17 cellular contexts compared by ENCODE assay signal in the genomic region with DNA sequence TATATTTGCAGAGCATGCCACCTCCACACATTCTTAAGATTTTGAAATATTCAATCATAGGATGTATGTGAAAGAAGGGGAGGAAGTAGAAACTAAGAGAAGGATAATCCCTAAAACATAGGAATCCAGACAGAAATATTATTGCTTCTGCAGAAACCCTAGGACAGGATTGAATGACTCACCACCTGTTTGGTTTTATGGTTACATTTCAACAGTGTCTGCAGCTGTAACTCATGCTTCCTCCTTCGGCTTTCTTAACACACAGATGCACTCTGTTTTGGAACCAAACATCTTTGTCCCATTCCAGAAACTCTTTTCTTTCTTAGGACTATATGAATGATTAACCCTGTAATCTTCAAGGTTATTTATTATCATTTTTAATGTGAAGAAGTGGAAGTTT. TPM values are rescaled to one million over a fixed set of nuclear protein-coding genes. Genes with fewer than 3 reads are reported as not detected.
DNase-seq lines count a peak whose midpoint lies in the region; ATAC-seq, FAIRE-seq and TF ChIP-seq lines count a peak whose summit lies in the region.
"Had no signal": no experiment of that assay in that cellular context is flagged by ENCODE, and none has a peak within 500 bp of the region (broad histone marks: within the 10 kb centered on the region; RNA-seq: fewer than 3 reads in every experiment).

No MANE protein-coding gene starts in this region.

- BruUV-seq in IMR-90 (replicated peaks; lab: Mats Ljungman, UMichigan): no TSS peak

- H3K4ac ChIP-seq in IMR-90 (ENCODE audit: low read depth, low read length): no peak overlapping the region
- H3K4ac ChIP-seq in mesenchymal stem cell (ENCODE audit: low read depth in 1 of 2, low read length in 2 of 2): no peak overlapping the region

- H3K14ac ChIP-seq in IMR-90 (replicated peaks; ENCODE audit: low read depth, low read length): no peak overlapping the region
- H3K14ac ChIP-seq in mesenchymal stem cell (ENCODE audit: low read length in 2 of 2): no peak overlapping the region

- H3K36me3 ChIP-seq in IMR-90 (ENCODE audit: control insufficient read depth, insufficient read depth, low read length) (no peaks in the 10 kb centered on the region), bronchial epithelial cell (ENCODE audit: control insufficient read depth, insufficient read depth, low read length) (no peaks in the 10 kb centered on the region), mesenchymal stem cell (ENCODE audit: control insufficient read depth in 1 of 2, insufficient read depth in 2 of 2, low read depth in 1 of 2, low read length in 2 of 2) (no peaks in the 10 kb centered on the region)
- H3K36me3 ChIP-seq: left ventricle myocardium inferior, MG63, uterus had no signal

- TF ChIP-seq RAD21 in IMR-90 (IDR thresholded peaks at IDR 0.05; ENCODE audit: low read length): no peak

- H2BK15ac ChIP-seq in IMR-90 (ENCODE audit: low read depth, low read length) (no peak overlapping the region), mesenchymal stem cell (ENCODE audit: low read depth, poor library complexity, severe bottlenecking) (no peak overlapping the region)

- peaks cover 3% of the 10 kb centered on the region; the same call in 1 of the 2 replicates for H3K9me1 ChIP-seq in IMR-90 (ENCODE audit: insufficient read depth, low read length)

- no peak overlapping the region for H4K8ac ChIP-seq in IMR-90 (ENCODE audit: low read depth in 2 of 2, low read length in 2 of 2)
- no peak overlapping the region for H4K8ac ChIP-seq in mesenchymal stem cell (ENCODE audit: low read length)

- H2BK5ac ChIP-seq in IMR-90 (ENCODE audit: low read depth, low read length, poor library complexity, severe bottlenecking): no peak overlapping the region
- H2BK5ac ChIP-seq in mesenchymal stem cell (ENCODE audit: low read depth, low read length, poor library complexity, severe bottlenecking): no peak overlapping the region

- H4K5ac ChIP-seq in IMR-90 (ENCODE audit: low read depth, low read length): no peak overlapping the region

- H3K4me2 ChIP-seq in IMR-90 (ENCODE audit: low read depth, low read length): no peak overlapping the region
- no peak overlapping the region for H3K4me2 ChIP-seq in mesenchymal stem cell (ENCODE audit: low read length, poor library complexity, severe bottlenecking)

- no peaks in the 10 kb centered on the region for H4K20me1 ChIP-seq in IMR-90 (ENCODE audit: insufficient read depth, low read length)

- H3K4me1 ChIP-seq in IMR-90 (ENCODE audit: control insufficient read depth, insufficient read depth, low read length): no peaks in the 10 kb centered on the region
- no peaks in the 10 kb centered on the region for H3K4me1 ChIP-seq in mesenchymal stem cell (ENCODE audit: control insufficient read depth, insufficient read depth, low read depth, low read length)
- H3K4me1 ChIP-seq: left ventricle myocardium inferior, uterus had no signal

- no peak overlapping the region for H3K56ac ChIP-seq in IMR-90 (ENCODE audit: extremely low read depth, insufficient read depth, low read length)

- no peak overlapping the region for H2AK9ac ChIP-seq in IMR-90 (replicated peaks; ENCODE audit: low read depth, low read length, poor library complexity)

- H2BK20ac ChIP-seq in IMR-90 (ENCODE audit: low read depth, low read length): no peak overlapping the region

- H3K4me3 ChIP-seq in IMR-90 (ENCODE audit: insufficient read depth, low read depth, low read length): no peak overlapping the region
- H3K4me3 ChIP-seq in bronchial epithelial cell (ENCODE audit: low read depth, low read length): no peak overlapping the region
- no peak overlapping the region for H3K4me3 ChIP-seq in mesenchymal stem cell (ENCODE audit: insufficient read depth in 1 of 2, low read depth in 1 of 2, low read length in 2 of 2)
- H3K4me3 ChIP-seq: left ventricle myocardium inferior, MG63, uterus had no signal

- ATAC-seq in IMR-90 (ENCODE audit: low read depth) (0 out of 2 replicates have a peak, but pooled peaks have one; percentile 27), GM18505 (IDR thresholded peaks at IDR 0.05; ENCODE audit: unreplicated experiment) (no peak)
- ATAC-seq: activated CD8-positive, alpha-beta T cell treated with anti-CD3 and anti-CD28 coated beads, Interleukin-2, amount 10 ng/mL, durations not matched to agents 7 days and 5 days; naive thymus-derived CD4-positive, alpha-beta T cell had no signal

- no CpG with 5 or more reads among the region's 1 CpG for WGBS in IMR-90 (ENCODE audit: extremely low coverage in 2 of 2, insufficient read length in 1 of 2), 2 experiments
- WGBS in mesenchymal stem cell: 40% methylated on average over 1 of the region's 1 CpG

- H2AFZ ChIP-seq in IMR-90 (replicated peaks; ENCODE audit: low read length, poor library complexity) (no peak overlapping the region), mesenchymal stem cell (ENCODE audit: low read depth, low read length) (no peak overlapping the region)

- H3K9me3 ChIP-seq in IMR-90 (ENCODE audit: control insufficient read depth, insufficient read depth, low read length) (no peaks in the 10 kb centered on the region), mesenchymal stem cell (ENCODE audit: control insufficient read depth, low read length) (no peaks in the 10 kb centered on the region)
- H3K9me3 ChIP-seq: left ventricle myocardium inferior, MG63, uterus had no signal

- no peaks in the 10 kb centered on the region for H3K79me1 ChIP-seq in IMR-90 (ENCODE audit: low read depth in 1 of 2, low read length in 2 of 2)
- no peaks in the 10 kb centered on the region for H3K79me1 ChIP-seq in mesenchymal stem cell (replicated peaks; ENCODE audit: low read length, poor library complexity, severe bottlenecking)

- in situ Hi-C loops in IMR-90 (cut with MboI; ENCODE audit: low sequenced_read_pairs): no loop called here

- dilution Hi-C loops in IMR-90 (cut with HindIII; ENCODE audit: low sequenced_read_pairs, unreplicated experiment): no loop called here

- no peak overlapping the region for H2BK12ac ChIP-seq in mesenchymal stem cell (ENCODE audit: low read length in 2 of 2)

- intact Hi-C loops in IMR-90 (cut with micrococcal nuclease): no loop called here

- H4K91ac ChIP-seq in IMR-90 (ENCODE audit: insufficient read depth, low read depth, low read length): no peak overlapping the region
- H4K91ac ChIP-seq in mesenchymal stem cell (ENCODE audit: low read length): no peak overlapping the region

- DNase-seq in Daoy (ENCODE audit: low read depth): peak; percentile 30
- peak; percentile 35 for DNase-seq in IMR-90
- DNase-seq in bronchial epithelial cell (ENCODE audit: low read depth): peak; percentile 2
- DNase-seq in non-pigmented ciliary epithelial cell (ENCODE audit: low read depth): peak; percentile 31
- no peak for DNase-seq in mesenchymal stem cell
- DNase-seq in iPS-NIHi11 (ENCODE audit: low spot score): no peak
- DNase-seq in HuH-7.5 (ENCODE audit: low spot score): no peak
- DNase-seq: activated CD8-positive, alpha-beta T cell treated with anti-CD3 and anti-CD28 coated beads, Interleukin-2, amount 10 ng/mL, durations not matched to agents 7 days and 5 days; activated effector memory CD4-positive, alpha-beta T cell treated with Interleukin-2 at 50 U/mL for 16 hours; CD4-positive, CD25-positive, alpha-beta regulatory T cell; effector CD8-positive, alpha-beta T cell; left ventricle myocardium inferior; MG63; naive thymus-derived CD4-positive, alpha-beta T cell; stimulated activated CD4-positive, alpha-beta T cell treated with anti-CD3 and anti-CD28 coated beads, Interleukin-2, amount 100 ng/mL, for 48 hours; uterus had no signal

- CTCF ChIA-PET in IMR-90 (lab: Yijun Ruan, JAX): no interaction called here

- no peak for FAIRE-seq in bronchial epithelial cell (lab: Jason Lieb, UNC)

- H3K27ac ChIP-seq in IMR-90 (ENCODE audit: insufficient read depth, low read length) (no peak overlapping the region), mesenchymal stem cell (ENCODE audit: low read length, poor library complexity, severe bottlenecking) (no peak overlapping the region)
- H3K27ac ChIP-seq: left ventricle myocardium inferior, uterus had no signal

- no peak overlapping the region for H2BK120ac ChIP-seq in IMR-90 (ENCODE audit: low read depth, low read length)
- no peak overlapping the region for H2BK120ac ChIP-seq in mesenchymal stem cell (ENCODE audit: low read depth, low read length)

- no peak overlapping the region for H3K23ac ChIP-seq in IMR-90 (ENCODE audit: low read depth, low read length)
- no peak overlapping the region for H3K23ac ChIP-seq in mesenchymal stem cell (ENCODE audit: low read length in 2 of 2)

- POLR2A ChIA-PET in IMR-90 (lab: Charles Lee; ENCODE audit: unreplicated experiment): no interaction called here

- H3K27me3 ChIP-seq in IMR-90 (ENCODE audit: control insufficient read depth, insufficient read depth, low read length) (no peaks in the 10 kb centered on the region), bronchial epithelial cell (ENCODE audit: control insufficient read depth, insufficient read depth, low read length) (no peaks in the 10 kb centered on the region), mesenchymal stem cell (ENCODE audit: control insufficient read depth in 1 of 2, insufficient read depth in 1 of 2, low read length in 2 of 2) (no peaks in the 10 kb centered on the region)
- H3K27me3 ChIP-seq: uterus had no signal

- TF ChIP-seq CTCF in IMR-90 (conservative IDR thresholded peaks at IDR 0.05; ENCODE audit: low read depth, low read length) (no peak), bronchial epithelial cell (IDR thresholded peaks at IDR 0.05; ENCODE audit: insufficient read depth, low read length, severe bottlenecking) (no peak)

- TF ChIP-seq POLR2A in IMR-90 (IDR thresholded peaks at IDR 0.05; ENCODE audit: low read depth, low read length) (no peak), GM18505 (IDR thresholded peaks at IDR 0.05; ENCODE audit: borderline replicate concordance, extremely low read depth, insufficient read depth, insufficient read length) (no peak)

- H2AK5ac ChIP-seq in IMR-90 (ENCODE audit: low read depth, low read length): no peak overlapping the region
- H2AK5ac ChIP-seq in mesenchymal stem cell (ENCODE audit: low read length, severe bottlenecking): no peak overlapping the region

- no peak overlapping the region for H3K9ac ChIP-seq in IMR-90 (ENCODE audit: low read depth, low read length)
- H3K9ac ChIP-seq in mesenchymal stem cell (ENCODE audit: low read length): no peak overlapping the region

- no peak overlapping the region for H3K18ac ChIP-seq in IMR-90 (ENCODE audit: low read depth, low read length)
- no peak overlapping the region for H3K18ac ChIP-seq in mesenchymal stem cell (ENCODE audit: low read depth in 1 of 2, low read length in 2 of 2)

TF ChIP-seq in IMR-90, 13 proteins besides CTCF, POLR2A, EP300 and RAD21:
- TF ChIP-seq SMC3 (IDR thresholded peaks at IDR 0.05; ENCODE audit: low read depth, low read length) (no peak), MAFK (IDR thresholded peaks at IDR 0.05; ENCODE audit: low read depth, low read length) (no peak), FOS (IDR thresholded peaks at IDR 0.05; ENCODE audit: low read depth, low read length) (no peak)
TF ChIP-seq in IMR-90: peak in this region for 0.

RNA-seq across cellular contexts. Expression of a gene that starts 20.7 kb away (rescaled TPM):
- total RNA-seq in Daoy (2014; rRNA removed; shearing (Covaris generic)): 0.27 and 0.74 TPM in 2 replicates
- total RNA-seq in IMR-90 (2012; rRNA removed) (0.72 and 0.83 TPM in 2 replicates), bronchial epithelial cell (not detected in 2 replicates)
- 0.47 and 0.58 TPM in 2 replicates for polyA plus RNA-seq in IMR-90 (2012; rRNA removed)
- polyA plus RNA-seq in IMR-90 (2012; cell fraction: cytosol; rRNA removed): 0.10 and 0.14 TPM in 2 replicates
- 0.14 and 0.32 TPM in 2 replicates for polyA plus RNA-seq in IMR-90 (2012; cell fraction: nucleus; rRNA removed; ENCODE audit: low replicate concordance)
- polyA plus RNA-seq in mesenchymal stem cell (2013, experiment 1 of 2): 0.01 TPM
- not detected for polyA plus RNA-seq in mesenchymal stem cell (2013, experiment 2 of 2)
- total RNA-seq: activated CD8-positive, alpha-beta T cell treated with anti-CD3 and anti-CD28 coated beads, Interleukin-2, amount 10 ng/mL, durations not matched to agents 7 days and 5 days; CD4-positive, CD25-positive, alpha-beta regulatory T cell; left ventricle myocardium inferior; naive thymus-derived CD4-positive, alpha-beta T cell had no signal
- polyA plus RNA-seq: CD4-positive, CD25-positive, alpha-beta regulatory T cell; naive thymus-derived CD4-positive, alpha-beta T cell had no signal

Comparison
In these comparisons a context has a peak if more than half of its experiments do, and no peak if none do; other contexts are left out.
1. DNase-seq: peak in Daoy (single experiment), IMR-90 (single experiment), bronchial epithelial cell (single experiment) and non-pigmented ciliary epithelial cell (single experiment); none in mesenchymal stem cell (single experiment), iPS-NIHi11 (single experiment) and HuH-7.5 (single experiment).